ENCODE assay signal across 21 cellular contexts in genomic region chr20:35968930-35969329, GRCh38.
"Had no signal": no experiment of that assay in that cellular context is flagged by ENCODE, and none has a peak within 500 bp of the region (broad histone marks: within the 10 kb centered on the region; RNA-seq: fewer than 3 reads in every experiment).

No MANE protein-coding gene starts in this region.

- H3K27me3 ChIP-seq: body of pancreas, colonic mucosa, gastrocnemius medialis, right atrium auricular region, tibial nerve had no signal

- H3K4me1 Mint-ChIP-seq: activated T-helper 17 cell treated with anti-CD3 and anti-CD28 coated beads, Interleukin-2, amount 50 U/mL, for 72 hours; central memory CD8-positive, alpha-beta T cell; memory B cell had no signal

- H3K4me1 ChIP-seq: body of pancreas, colonic mucosa, gastrocnemius medialis, right atrium auricular region, tibial nerve had no signal

- H3K36me3 ChIP-seq: colonic mucosa, gastrocnemius medialis, right atrium auricular region, tibial nerve had no signal

- H3K36me3 Mint-ChIP-seq: activated naive CD8-positive, alpha-beta T cell treated with anti-CD3 and anti-CD28 coated beads, Interleukin-2, amount 10 ng/mL, durations not matched to agents 7 days and 5 days; memory B cell had no signal

- ATAC-seq: activated CD8-positive, alpha-beta T cell treated with anti-CD3 and anti-CD28 coated beads for 36 hours; activated T-helper 17 cell treated with anti-CD3 and anti-CD28 coated beads, Interleukin-2, amount 50 U/mL, for 72 hours; body of pancreas; gastrocnemius medialis; left ventricle myocardium superior; stimulated activated naive CD8-positive, alpha-beta T cell treated with anti-CD3 and anti-CD28 coated beads, Interleukin-15, Interleukin-2, amounts not matched to agents 100 U/mL and 50 U/mL, for 24 hours had no signal

- H3K27ac ChIP-seq: body of pancreas, colonic mucosa, gastrocnemius medialis, right atrium auricular region, tibial nerve had no signal

- H3K4me3 Mint-ChIP-seq: activated CD4-positive, alpha-beta T cell treated with anti-CD3 and anti-CD28 coated beads, Interleukin-2, amount 10 ng/mL, durations not matched to agents 24 days and 14 days; activated CD8-positive, alpha-beta T cell treated with anti-CD3 and anti-CD28 coated beads for 36 hours; activated naive CD8-positive, alpha-beta T cell treated with anti-CD3 and anti-CD28 coated beads, Interleukin-2, amount 10 ng/mL, durations not matched to agents 7 days and 5 days; activated T-helper 17 cell treated with anti-CD3 and anti-CD28 coated beads, Interleukin-2, amount 50 U/mL, for 72 hours; central memory CD8-positive, alpha-beta T cell; memory B cell had no signal

- H3K27ac Mint-ChIP-seq: activated CD4-positive, alpha-beta T cell treated with anti-CD3 and anti-CD28 coated beads, Interleukin-2, amount 10 ng/mL, durations not matched to agents 24 days and 14 days; activated CD8-positive, alpha-beta T cell treated with anti-CD3 and anti-CD28 coated beads for 36 hours; activated naive CD8-positive, alpha-beta T cell treated with anti-CD3 and anti-CD28 coated beads, Interleukin-2, amount 10 ng/mL, durations not matched to agents 7 days and 5 days; activated T-helper 17 cell treated with anti-CD3 and anti-CD28 coated beads, Interleukin-2, amount 50 U/mL, for 72 hours; memory B cell had no signal

- FAIRE-seq: kidney had no signal

- H3K9me3 Mint-ChIP-seq: activated CD4-positive, alpha-beta T cell treated with anti-CD3 and anti-CD28 coated beads, Interleukin-2, amount 10 ng/mL, durations not matched to agents 24 days and 14 days; activated CD8-positive, alpha-beta T cell treated with anti-CD3 and anti-CD28 coated beads for 36 hours; activated naive CD8-positive, alpha-beta T cell treated with anti-CD3 and anti-CD28 coated beads, Interleukin-2, amount 10 ng/mL, durations not matched to agents 7 days and 5 days; activated T-helper 17 cell treated with anti-CD3 and anti-CD28 coated beads, Interleukin-2, amount 50 U/mL, for 72 hours; central memory CD8-positive, alpha-beta T cell; memory B cell had no signal

- DNase-seq: activated CD4-positive, alpha-beta T cell treated with anti-CD3 and anti-CD28 coated beads, Interleukin-2, amount 10 ng/mL, durations not matched to agents 24 days and 14 days; activated CD8-positive, alpha-beta T cell treated with anti-CD3 and anti-CD28 coated beads for 36 hours; activated naive CD4-positive, alpha-beta T cell; activated naive CD8-positive, alpha-beta T cell treated with anti-CD3 and anti-CD28 coated beads, Interleukin-2, amount 10 ng/mL, durations not matched to agents 7 days and 5 days; activated T-cell treated with anti-CD3 and anti-CD28 coated beads, Interleukin-2, amount 50 U/mL, for 1 hour; body of pancreas; colonic mucosa; erythroblast; gastrocnemius medialis; head of caudate nucleus; kidney; left ventricle myocardium superior; occipital lobe; stimulated activated CD4-positive, alpha-beta T cell treated with anti-CD3 and anti-CD28 coated beads, Interleukin-2, amount 100 ng/mL, for 24 hours; stimulated activated naive CD8-positive, alpha-beta T cell treated with anti-CD3 and anti-CD28 coated beads, Interleukin-15, Interleukin-2, amounts not matched to agents 100 U/mL and 50 U/mL, for 24 hours; substantia nigra had no signal

- H3K4me3 ChIP-seq: body of pancreas, colonic mucosa, gastrocnemius medialis, right atrium auricular region, tibial nerve had no signal

- H3K27me3 Mint-ChIP-seq: activated CD8-positive, alpha-beta T cell treated with anti-CD3 and anti-CD28 coated beads for 36 hours; activated T-helper 17 cell treated with anti-CD3 and anti-CD28 coated beads, Interleukin-2, amount 50 U/mL, for 72 hours; central memory CD8-positive, alpha-beta T cell had no signal

- H3K9me3 ChIP-seq: body of pancreas, colonic mucosa, gastrocnemius medialis, right atrium auricular region, tibial nerve had no signal
